In genomic region chr1:44259090-44259489, GRCh38 we compare ENCODE assay signal across 29 cellular contexts.
"Had no signal": no experiment of that assay in that cellular context is flagged by ENCODE, and none has a peak within 500 bp of the region (broad histone marks: within the 10 kb centered on the region; RNA-seq: fewer than 3 reads in every experiment).

No MANE protein-coding gene starts in this region.

- H3K36me3 ChIP-seq: MG63, SJCRH30 had no signal

- H3K4me1 ChIP-seq: SJCRH30 had no signal

- H3K9me3 ChIP-seq: MG63, SJCRH30 had no signal

- H3K27ac ChIP-seq: PC-9, RWPE1, SJCRH30, SK-N-MC had no signal

- ATAC-seq: Panc1, Right ventricle myocardium inferior, SK-N-SH treated with all-trans-retinoic acid at 6 μM for 48 hours had no signal

- DNase-seq: Kasumi-1, MG63, MV-4-11, NCI-H1092, NCI-H1105, NCI-H1417 treated with DMSO at 0.1 percent for 48 hours, NCI-H1436 treated with DMSO at 0.1 percent for 48 hours, NCI-H1694 treated with DMSO at 0.1 percent for 48 hours, NCI-H187 treated with DMSO at 0.1 percent for 48 hours, NCI-H2029, NCI-H2081, NCI-H2171 treated with DMSO at 0.1 percent for 48 hours, NCI-H2227 treated with DMSO at 0.1 percent for 48 hours, NCI-H345, NCI-H446, NCI-H510A treated with DMSO at 0.1 percent for 48 hours, NCI-H524 treated with DMSO at 0.1 percent for 48 hours, NCI-H526 treated with DMSO at 0.1 percent for 48 hours, NCI-H774, PC-9, SHP77, SIG-M5, SJCRH30, T-helper 1 cell had no signal

- H3K27me3 ChIP-seq: MG63, SJCRH30 had no signal

- H3K4me3 ChIP-seq: MG63, PC-9, SJCRH30, SK-N-MC had no signal
